In genomic region chr5:151772868-151773561, GRCh38 we compare ENCODE assay signal across 8 cellular contexts. TPM values are rescaled to one million over a fixed set of nuclear protein-coding genes. Genes with fewer than 3 reads are reported as not detected.
DNase-seq lines count a peak whose midpoint lies in the region; ATAC-seq, FAIRE-seq and TF ChIP-seq lines count a peak whose summit lies in the region.

No MANE protein-coding gene starts in this region.

- no peaks in the 10 kb centered on the region for H3K9me3 Mint-ChIP-seq in CD8-positive, alpha-beta memory T cell
- no peaks in the 10 kb centered on the region for H3K9me3 Mint-ChIP-seq in astrocyte (ENCODE audit: unreplicated experiment)

- H3K9me3 ChIP-seq in CD8-positive, alpha-beta memory T cell (ENCODE audit: low read length) = no peaks in the 10 kb centered on the region
- H3K9me3 ChIP-seq in HUES6 (ENCODE audit: control insufficient read depth, insufficient read depth, low read depth, low read length) = no peaks in the 10 kb centered on the region
- H3K9me3 ChIP-seq in astrocyte (ENCODE audit: insufficient read depth, low read depth, low read length) = no peaks in the 10 kb centered on the region
- H3K9me3 ChIP-seq in thoracic aorta = no peaks in the 10 kb centered on the region

- peak overlapping the region; percentile 84 for H3K27ac ChIP-seq in CD8-positive, alpha-beta memory T cell (ENCODE audit: low read depth, low read length)
- H3K27ac ChIP-seq in HUES6 (ENCODE audit: low read depth, low read length) = peak overlapping the region; percentile 92; the same call in 1 of the 2 replicates
- peak overlapping the region; percentile 84 for H3K27ac ChIP-seq in astrocyte (ENCODE audit: low read depth, low read length)
- peak overlapping the region; percentile 89 to 92 for H3K27ac ChIP-seq in thoracic aorta

- H3K4me1 Mint-ChIP-seq in CD8-positive, alpha-beta memory T cell = peaks cover 51 to 65% (median 63%) of the 10 kb centered on the region in 3 donors
- H3K4me1 Mint-ChIP-seq in astrocyte (ENCODE audit: low read depth, unreplicated experiment) = peaks cover 24% of the 10 kb centered on the region

- H3K4me2 ChIP-seq in astrocyte (ENCODE audit: low read length) = peak overlapping the region; percentile 91

- H3K4me3 ChIP-seq in CD8-positive, alpha-beta memory T cell (ENCODE audit: low read length) = peak overlapping the region; percentile 86
- H3K4me3 ChIP-seq in HUES6 (ENCODE audit: low read depth, low read length) = peak overlapping the region; percentile 88
- peak overlapping the region; percentile 97 for H3K4me3 ChIP-seq in astrocyte (ENCODE audit: insufficient read depth, low read depth, low read length)
- peak overlapping the region; percentile 95 for H3K4me3 ChIP-seq in thoracic aorta

- no peaks in the 10 kb centered on the region for H3K36me3 ChIP-seq in CD8-positive, alpha-beta memory T cell (ENCODE audit: insufficient read depth, low read length)
- H3K36me3 ChIP-seq in HUES6 (ENCODE audit: control insufficient read depth, insufficient read depth, low read length) = peaks cover 18% of the 10 kb centered on the region
- H3K36me3 ChIP-seq in astrocyte (ENCODE audit: insufficient read depth, low read length) = peaks cover 8% of the 10 kb centered on the region
- H3K36me3 ChIP-seq in thoracic aorta = no peaks in the 10 kb centered on the region

- no peak overlapping the region for H2AFZ ChIP-seq in astrocyte (ENCODE audit: low read depth, low read length)

- H3K4me1 ChIP-seq in CD8-positive, alpha-beta memory T cell (ENCODE audit: insufficient read depth, low read length) = peaks cover 57% of the 10 kb centered on the region
- peaks cover 11% of the 10 kb centered on the region for H3K4me1 ChIP-seq in HUES6 (ENCODE audit: control insufficient read depth, insufficient read depth, low read length)
- peaks cover 24% of the 10 kb centered on the region for H3K4me1 ChIP-seq in astrocyte (ENCODE audit: insufficient read depth, low read length)
- peaks cover 38 to 51% of the 10 kb centered on the region in 2 donors for H3K4me1 ChIP-seq in thoracic aorta (ENCODE audit: control insufficient read depth in 1 of 2, low read depth in 2 of 2)

- peak in 2 of 5 donors; percentile 5 to 14 for DNase-seq in CD8-positive, alpha-beta memory T cell
- DNase-seq in astrocyte (ENCODE audit: low read depth) (peak; percentile 37), left colon (peak; percentile 33), thoracic aorta (ENCODE audit: low spot score) (no peak), NCI-H510A treated with DMSO at 0.1 percent for 48 hours (lab: John Stamatoyannopoulos, UW) (no peak), COLO668 (lab: John Stamatoyannopoulos, UW; ENCODE audit: unreplicated experiment) (no peak)

- CTCF ChIA-PET in CD8-positive, alpha-beta memory T cell (lab: Charles Lee) = interaction anchor here (0.7 to 2.8 kb wide), 3 partner anchors 12 to 17 kb away, joined by 3 to 14 read pairs (median 4); no protein-coding TSS in a partner anchor

- H3K27me3 Mint-ChIP-seq in CD8-positive, alpha-beta memory T cell = no peaks in the 10 kb centered on the region
- H3K27me3 Mint-ChIP-seq in astrocyte (ENCODE audit: low read depth, unreplicated experiment) = no peaks in the 10 kb centered on the region

- H3K36me3 Mint-ChIP-seq in CD8-positive, alpha-beta memory T cell = peaks cover 0 to 33% (median 11%) of the 10 kb centered on the region in 3 donors
- H3K36me3 Mint-ChIP-seq in astrocyte (ENCODE audit: low read depth, unreplicated experiment) = no peaks in the 10 kb centered on the region

- H3K79me2 ChIP-seq in astrocyte (ENCODE audit: insufficient read depth, low read length) = peaks cover 60% of the 10 kb centered on the region

- H3K27me3 ChIP-seq in CD8-positive, alpha-beta memory T cell (ENCODE audit: insufficient read depth, low read length, poor library complexity, severe bottlenecking) = no peaks in the 10 kb centered on the region
- H3K27me3 ChIP-seq in HUES6 (ENCODE audit: control insufficient read depth, insufficient read depth, low read length) = no peaks in the 10 kb centered on the region
- H3K27me3 ChIP-seq in astrocyte (ENCODE audit: insufficient read depth, low read length) = no peaks in the 10 kb centered on the region
- H3K27me3 ChIP-seq in thoracic aorta (replicated peaks; ENCODE audit: insufficient read depth) = no peaks in the 10 kb centered on the region

- POLR2A ChIA-PET in CD8-positive, alpha-beta memory T cell (lab: Charles Lee) = interaction anchor here (1.9 to 6.8 kb wide), 2 partner anchors 14 to 20 kb away, joined by 7 to 81 read pairs; partner anchors contain the start of gene ATOX1

- H4K20me1 ChIP-seq in astrocyte (ENCODE audit: insufficient read depth, low read length) = peaks cover 59% of the 10 kb centered on the region

- ATAC-seq in left colon (no peak), thoracic aorta (ENCODE audit: insufficient number of reproducible peaks, low FRiP score, low read depth) (no peak), HG02610 (IDR thresholded peaks at IDR 0.05; ENCODE audit: unreplicated experiment) (no peak)

- FAIRE-seq in astrocyte (lab: Jason Lieb, UNC) = no peak

- peak overlapping the region in 7 of 8 donors; percentile 57 to 95 (median 91) for H3K27ac Mint-ChIP-seq in CD8-positive, alpha-beta memory T cell
- peak overlapping the region; percentile 21 for H3K27ac Mint-ChIP-seq in astrocyte (ENCODE audit: unreplicated experiment)

- H3K9ac ChIP-seq in HUES6 (ENCODE audit: low read length) = peak overlapping the region; percentile 97
- peak overlapping the region; percentile 93 for H3K9ac ChIP-seq in astrocyte (ENCODE audit: low read length)

- H3K4me3 Mint-ChIP-seq in CD8-positive, alpha-beta memory T cell = peak overlapping the region in 6 of 7 donors; percentile 83 to 98 (median 94)
- peak overlapping the region; percentile 93 for H3K4me3 Mint-ChIP-seq in astrocyte (ENCODE audit: unreplicated experiment)

- intact Hi-C loops in left colon (cut with DNase I, micrococcal nuclease) = no loop called here

- no peak for TF ChIP-seq CTCF in astrocyte (IDR thresholded peaks at IDR 0.05; ENCODE audit: insufficient read depth, low read depth, low read length)
- TF ChIP-seq CTCF in thoracic aorta (IDR thresholded peaks at IDR 0.05) = no peak

RNA-seq across cellular contexts. Expression of gene G3BP1, which starts 1.3 kb away (rescaled TPM):
- 100 to 1,000 TPM; 371 to 377 TPM for total RNA-seq in CD8-positive, alpha-beta memory T cell
- 142 TPM for polyA plus RNA-seq in CD8-positive, alpha-beta memory T cell
- 231 and 246 TPM in 2 replicates for total RNA-seq in astrocyte
- 100 to 1,000 TPM; 116 to 141 TPM for total RNA-seq in left colon
- total RNA-seq in thoracic aorta = 100 to 1,000 TPM in 1 of 2 donors, 10 to 100 TPM in 1; 64.7 to 182 TPM

RNA-seq across cellular contexts. Expression of gene ATOX1, which starts 14.6 kb away (rescaled TPM):
- 100 to 1,000 TPM in 1 of 2 experiments, 10 to 100 TPM in 1; 91.0 to 103 TPM for total RNA-seq in CD8-positive, alpha-beta memory T cell
- polyA plus RNA-seq in CD8-positive, alpha-beta memory T cell = 67.7 TPM
- total RNA-seq in astrocyte (265 and 274 TPM in 2 replicates), left colon (10 to 100 TPM; 48.7 to 49.2 TPM), thoracic aorta (10 to 100 TPM; 32.9 to 36.8 TPM)

Comparison
In these comparisons a context has a peak if more than half of its experiments do, and no peak if none do; other contexts are left out.
1. DNase-seq: peak in astrocyte (single experiment) and left colon (2 of 2); none in thoracic aorta (single experiment), NCI-H510A treated with DMSO at 0.1 percent for 48 hours (single experiment) and COLO668 (single experiment).
2. Peak in every context shown above with its lines, with median percentiles within 50 percentile points of each other: H3K27ac ChIP-seq and H3K4me3 ChIP-seq.